Comparison of ENCODE assay signal across 9 cellular contexts in genomic region chr16:67965668-67966548, GRCh38. TPM values are rescaled to one million over a fixed set of nuclear protein-coding genes. Genes with fewer than 3 reads are reported as not detected.
DNase-seq lines count a peak whose midpoint lies in the region; ATAC-seq, FAIRE-seq and TF ChIP-seq lines count a peak whose summit lies in the region.
"Had no signal": no experiment of that assay in that cellular context is flagged by ENCODE, and none has a peak within 500 bp of the region (broad histone marks: within the 10 kb centered on the region; RNA-seq: fewer than 3 reads in every experiment).

No MANE protein-coding gene starts in this region.

- peaks cover 20 to 27% of the 10 kb centered on the region in 2 experiments for H3K36me3 ChIP-seq in HepG2 (replicated peaks in 1 of 2; ENCODE audit: control insufficient read depth in 1 of 2, insufficient read depth in 2 of 2, low read length in 2 of 2)
- peaks cover 0 to 4% (median 0%) of the 10 kb centered on the region in 4 donors for H3K36me3 ChIP-seq in right lobe of liver
- peaks cover 20 to 24% of the 10 kb centered on the region in 2 donors for H3K36me3 ChIP-seq in muscle layer of duodenum (ENCODE audit: control insufficient read depth in 1 of 2, insufficient read depth in 2 of 2, low read length in 2 of 2)
- peaks cover 0 to 20% of the 10 kb centered on the region in 2 donors for H3K36me3 ChIP-seq in vagina

- CTCF ChIA-PET in HepG2 (lab: Yijun Ruan, JAX; ENCODE audit: low intra/inter-chr PET ratio, low total read pairs): no interaction called here

- peak overlapping the region; percentile 92 for H3K4me2 ChIP-seq in HepG2 (ENCODE audit: low read depth, low read length)

- peak overlapping the region; percentile 12 to 67 for H3K27ac Mint-ChIP-seq in effector memory CD8-positive, alpha-beta T cell
- H3K27ac Mint-ChIP-seq: CD8-positive, alpha-beta T cell had no signal

- H3K27ac ChIP-seq in HepG2 (ENCODE audit: extremely low read length, insufficient read depth, low read length) (peak overlapping the region; percentile 75), right lobe of liver (no peak overlapping the region), muscle layer of duodenum (ENCODE audit: low read length) (peak overlapping the region; percentile 95), vagina (peak overlapping the region; percentile 89)

- TF ChIP-seq EP300 in HepG2 (IDR thresholded peaks at IDR 0.05; ENCODE audit: low read depth in 2 of 2, low read length in 2 of 2): no peak
- no peak for TF ChIP-seq EP300 in HepG2 (CRISPR knock-in tag; IDR thresholded peaks at IDR 0.05; ENCODE audit: borderline replicate concordance)

- TF ChIP-seq CTCF in HepG2 (CRISPR knock-in tag; IDR thresholded peaks at IDR 0.05): no peak
- TF ChIP-seq CTCF in right lobe of liver (IDR thresholded peaks at IDR 0.05): no peak
- TF ChIP-seq CTCF in vagina (IDR thresholded peaks at IDR 0.05): no peak
- TF ChIP-seq CTCF in omental fat pad (IDR thresholded peaks at IDR 0.05): no peak

- in situ Hi-C loops in HepG2 (cut with HindIII; ENCODE audit: extremely low pct_ligation_motif_present, low pct_unique_long_range_greater_than_20kb): no loop called here

- H3K4me3 Mint-ChIP-seq in effector memory CD8-positive, alpha-beta T cell: peak overlapping the region; percentile 91 to 92

- no peak overlapping the region for H2AFZ ChIP-seq in HepG2 (ENCODE audit: low read length)

- H3K4me1 ChIP-seq in HepG2 (ENCODE audit: insufficient read depth, low read length) (peaks cover 58% of the 10 kb centered on the region), right lobe of liver (peaks cover 0 to 26% (median 5%) of the 10 kb centered on the region in 4 donors), muscle layer of duodenum (ENCODE audit: control insufficient read depth in 1 of 2, insufficient read depth in 2 of 2, low read length in 2 of 2) (peaks cover 38 to 46% of the 10 kb centered on the region in 2 donors), vagina (peaks cover 80% of the 10 kb centered on the region)

- H3K9me3 Mint-ChIP-seq in effector memory CD8-positive, alpha-beta T cell: no peaks in the 10 kb centered on the region
- H3K9me3 Mint-ChIP-seq: CD8-positive, alpha-beta T cell had no signal

- peaks cover 68% of the 10 kb centered on the region for H3K79me2 ChIP-seq in HepG2 (ENCODE audit: insufficient read depth, low read length)

- DNase-seq in HepG2 (ENCODE audit: low spot score): peak; percentile 39
- DNase-seq in right lobe of liver: no peak
- DNase-seq in effector memory CD8-positive, alpha-beta T cell: no peak
- DNase-seq in vagina (ENCODE audit: extremely low spot score in 2 of 2): no peak
- DNase-seq in NCI-H524 treated with DMSO at 0.1 percent for 48 hours (lab: John Stamatoyannopoulos, UW): no peak
- DNase-seq in omental fat pad (ENCODE audit: low spot score): no peak
- DNase-seq: CD8-positive, alpha-beta T cell had no signal

- no peaks in the 10 kb centered on the region for H3K27me3 Mint-ChIP-seq in effector memory CD8-positive, alpha-beta T cell

- peaks cover 3% of the 10 kb centered on the region for H3K36me3 Mint-ChIP-seq in effector memory CD8-positive, alpha-beta T cell (ENCODE audit: insufficient read depth)

- POLR2A ChIA-PET in HepG2 (lab: Yijun Ruan, JAX): interaction anchor here (0.5 to 12.9 kb wide), 25 partner anchors 9 to 404 kb away, joined by 3 to 226 read pairs (median 5); partner anchors contain the start of genes CTCF, CTRL, DDX28 and DPEP2

- intact Hi-C loops in HepG2 (cut with micrococcal nuclease; ENCODE audit: unreplicated experiment): no loop called here
- intact Hi-C loops in right lobe of liver (cut with DNase I): no loop called here
- intact Hi-C loops in vagina (cut with DNase I): no loop called here

- BruUV-seq in HepG2 (replicated peaks; lab: Mats Ljungman, UMichigan): TSS peak; percentile 64

- TF ChIP-seq RAD21 in HepG2 (CRISPR knock-in tag; IDR thresholded peaks at IDR 0.05): no peak

- TF ChIP-seq POLR2A in HepG2 (IDR thresholded peaks at IDR 0.05; ENCODE audit: insufficient read depth in 1 of 2, low read depth in 2 of 2, low read length in 2 of 2): peak; percentile 18 to 69; a peak in 3 of 4 replicates
- no peak for TF ChIP-seq POLR2A in right lobe of liver (IDR thresholded peaks at IDR 0.05)
- no peak for TF ChIP-seq POLR2A in vagina (IDR thresholded peaks at IDR 0.05)

- peak; percentile 72 for FAIRE-seq in HepG2 (lab: Jason Lieb, UNC)

- H3K4me1 Mint-ChIP-seq in effector memory CD8-positive, alpha-beta T cell (ENCODE audit: low read depth in 2 of 2): peaks cover 19 to 23% of the 10 kb centered on the region in 2 donors

- H3K9me3 ChIP-seq in HepG2 (ENCODE audit: low read length) (no peaks in the 10 kb centered on the region), right lobe of liver (no peaks in the 10 kb centered on the region), muscle layer of duodenum (ENCODE audit: control insufficient read depth in 1 of 2, low read length in 2 of 2) (no peaks in the 10 kb centered on the region), vagina (no peaks in the 10 kb centered on the region)

- ATAC-seq in HepG2: peak; percentile 11
- ATAC-seq in right lobe of liver: no peak
- ATAC-seq in effector memory CD8-positive, alpha-beta T cell (replicated peaks): no peak
- ATAC-seq in GM18909 (IDR thresholded peaks at IDR 0.05; ENCODE audit: poor library complexity, unreplicated experiment): no peak
- no peak for ATAC-seq in omental fat pad (ENCODE audit: low FRiP score)
- ATAC-seq: CD8-positive, alpha-beta T cell had no signal

- peak overlapping the region; percentile 89 to 91 (median 90) for H3K4me3 ChIP-seq in HepG2 (replicated peaks in 1 of 3; ENCODE audit: insufficient read depth in 1 of 3, low read depth in 2 of 3, low read length in 3 of 3)
- H3K4me3 ChIP-seq in right lobe of liver: no peak overlapping the region
- peak overlapping the region; percentile 73 to 94 for H3K4me3 ChIP-seq in muscle layer of duodenum (ENCODE audit: low read depth in 1 of 2, low read length in 2 of 2)
- peak overlapping the region; percentile 81 to 91 for H3K4me3 ChIP-seq in vagina

- 29% methylated on average over 10 of the region's 11 CpGs for WGBS in HepG2 (ENCODE audit: low lambda C conversion rate)
- 73% methylated on average over 3 of the region's 11 CpGs for WGBS in right lobe of liver (ENCODE audit: insufficient coverage, low coverage, low lambda C conversion rate, missing lambda C conversion rate)

- peaks cover 16% of the 10 kb centered on the region for H4K20me1 ChIP-seq in HepG2 (ENCODE audit: insufficient read depth, low read length)

- H3K9ac ChIP-seq in HepG2 (ENCODE audit: insufficient read depth, low read depth, low read length): peak overlapping the region; percentile 97

- no peaks in the 10 kb centered on the region; a peak in 1 of 5 replicates for H3K27me3 ChIP-seq in HepG2 (ENCODE audit: control insufficient read depth in 1 of 2, insufficient read depth in 2 of 2, low read length in 2 of 2)
- no peaks in the 10 kb centered on the region for H3K27me3 ChIP-seq in right lobe of liver
- no peaks in the 10 kb centered on the region for H3K27me3 ChIP-seq in muscle layer of duodenum (ENCODE audit: low read depth, low read length)
- H3K27me3 ChIP-seq in vagina: no peaks in the 10 kb centered on the region

RNA-seq across cellular contexts. Expression of gene SLC12A4, which starts 2.5 kb away (rescaled TPM):
- total RNA-seq in HepG2 (2016; rRNA removed; fragmentation: Illumina TruSeq; extraction: Trizol) (23.1 and 65.1 TPM in 2 replicates), right lobe of liver (10 to 100 TPM; 17.2 to 40.0 (median 21.9) TPM), vagina (43.2 TPM), omental fat pad (10 to 100 TPM; 39.4 to 92.2 (median 70.8) TPM)
- total RNA-seq in HepG2 (2016; cell fraction: cytosol; rRNA removed; fragmentation: Illumina TruSeq; extraction: Trizol; ENCODE audit: low read depth): 26.9 and 34.0 TPM in 2 replicates
- 17.0 and 65.2 TPM in 2 replicates for total RNA-seq in HepG2 (2016; cell fraction: insoluble cytoplasmic fraction; rRNA removed; fragmentation: Illumina TruSeq; extraction: Trizol)
- total RNA-seq in HepG2 (2016; cell fraction: membrane; rRNA removed; fragmentation: Illumina TruSeq; extraction: Trizol): 31.5 and 34.1 TPM in 2 replicates
- 87.0 and 109 TPM in 2 replicates for total RNA-seq in HepG2 (2016; cell fraction: nucleus; rRNA removed; fragmentation: Illumina TruSeq; extraction: Trizol)
- 84.3 and 134 TPM in 2 replicates for polyA plus RNA-seq in HepG2 (2011; rRNA removed)
- 42.1 and 54.3 TPM in 2 replicates for polyA plus RNA-seq in HepG2 (2011; cell fraction: cytosol; rRNA removed)
- 687 and 790 TPM in 2 replicates for polyA plus RNA-seq in HepG2 (2011; cell fraction: nucleus; rRNA removed)
- 66.6 and 79.4 TPM in 2 replicates for polyA plus RNA-seq in HepG2 (2012)
- 9.6 and 12.5 TPM in 2 replicates for polyA plus RNA-seq in HepG2 (2016; cell fraction: cytosol; fragmentation: Illumina TruSeq; extraction: Trizol; ENCODE audit: low read depth)
- 12.0 and 18.1 TPM in 2 replicates for polyA plus RNA-seq in HepG2 (2016; cell fraction: insoluble cytoplasmic fraction; fragmentation: Illumina TruSeq; extraction: Trizol; ENCODE audit: low read depth)
- 17.2 and 19.1 TPM in 2 replicates for polyA plus RNA-seq in HepG2 (2016; cell fraction: membrane; fragmentation: Illumina TruSeq; extraction: Trizol; ENCODE audit: low read depth)
- polyA plus RNA-seq in HepG2 (2016; cell fraction: nucleus; fragmentation: Illumina TruSeq; extraction: Trizol; ENCODE audit: insufficient read depth, low read depth): 253 and 270 TPM in 2 replicates
- polyA minus RNA-seq in HepG2 (2011; rRNA and poly(A)+ RNA removed; ENCODE audit: low replicate concordance): 74.6 and 238 TPM in 2 replicates
- 48.3 and 54.6 TPM in 2 replicates for polyA minus RNA-seq in HepG2 (2011; cell fraction: cytosol; rRNA and poly(A)+ RNA removed)
- 152 and 193 TPM in 2 replicates for polyA minus RNA-seq in HepG2 (2011; cell fraction: nucleus; rRNA and poly(A)+ RNA removed)

RNA-seq across cellular contexts. Expression of gene DPEP3, which starts 14.4 kb away (rescaled TPM):
- total RNA-seq in HepG2 (2016; rRNA removed; fragmentation: Illumina TruSeq; extraction: Trizol) (not detected in 2 replicates), right lobe of liver (under 1 TPM in 1 of 6 experiments, not detected in 5; 0.10 TPM), vagina (not detected), omental fat pad (under 1 TPM in 2 of 4 donors, not detected in 2; 0.24 to 0.63 TPM)
- total RNA-seq in HepG2 (2016; cell fraction: cytosol; rRNA removed; fragmentation: Illumina TruSeq; extraction: Trizol; ENCODE audit: low read depth): not detected in 2 replicates
- total RNA-seq in HepG2 (2016; cell fraction: insoluble cytoplasmic fraction; rRNA removed; fragmentation: Illumina TruSeq; extraction: Trizol): not detected in 2 replicates
- not detected in 2 replicates for total RNA-seq in HepG2 (2016; cell fraction: membrane; rRNA removed; fragmentation: Illumina TruSeq; extraction: Trizol)
- total RNA-seq in HepG2 (2016; cell fraction: nucleus; rRNA removed; fragmentation: Illumina TruSeq; extraction: Trizol): not detected in 2 replicates
- not detected in 2 replicates for polyA plus RNA-seq in HepG2 (2011; rRNA removed)
- not detected in 2 replicates for polyA plus RNA-seq in HepG2 (2011; cell fraction: cytosol; rRNA removed)
- polyA plus RNA-seq in HepG2 (2011; cell fraction: nucleus; rRNA removed): not detected in 2 replicates
- not detected in 2 replicates for polyA plus RNA-seq in HepG2 (2012)
- polyA plus RNA-seq in HepG2 (2016; cell fraction: cytosol; fragmentation: Illumina TruSeq; extraction: Trizol; ENCODE audit: low read depth): not detected in 2 replicates
- not detected in 2 replicates for polyA plus RNA-seq in HepG2 (2016; cell fraction: insoluble cytoplasmic fraction; fragmentation: Illumina TruSeq; extraction: Trizol; ENCODE audit: low read depth)
- not detected in 2 replicates for polyA plus RNA-seq in HepG2 (2016; cell fraction: membrane; fragmentation: Illumina TruSeq; extraction: Trizol; ENCODE audit: low read depth)
- not detected in 2 replicates for polyA plus RNA-seq in HepG2 (2016; cell fraction: nucleus; fragmentation: Illumina TruSeq; extraction: Trizol; ENCODE audit: insufficient read depth, low read depth)
- not detected in 2 replicates for polyA minus RNA-seq in HepG2 (2011; rRNA and poly(A)+ RNA removed; ENCODE audit: low replicate concordance)
- polyA minus RNA-seq in HepG2 (2011; cell fraction: cytosol; rRNA and poly(A)+ RNA removed): not detected in 2 replicates
- not detected in 2 replicates for polyA minus RNA-seq in HepG2 (2011; cell fraction: nucleus; rRNA and poly(A)+ RNA removed)

RNA-seq across cellular contexts. Expression of gene LCAT, which starts 22.0 kb away (rescaled TPM):
- total RNA-seq in HepG2 (2016; rRNA removed; fragmentation: Illumina TruSeq; extraction: Trizol): 13.2 and 36.1 TPM in 2 replicates
- 21.4 and 35.2 TPM in 2 replicates for total RNA-seq in HepG2 (2016; cell fraction: cytosol; rRNA removed; fragmentation: Illumina TruSeq; extraction: Trizol; ENCODE audit: low read depth)
- total RNA-seq in HepG2 (2016; cell fraction: insoluble cytoplasmic fraction; rRNA removed; fragmentation: Illumina TruSeq; extraction: Trizol): 15.3 and 43.4 TPM in 2 replicates
- 28.1 and 30.3 TPM in 2 replicates for total RNA-seq in HepG2 (2016; cell fraction: membrane; rRNA removed; fragmentation: Illumina TruSeq; extraction: Trizol)
- 38.4 and 54.9 TPM in 2 replicates for total RNA-seq in HepG2 (2016; cell fraction: nucleus; rRNA removed; fragmentation: Illumina TruSeq; extraction: Trizol)
- 38.9 and 46.0 TPM in 2 replicates for polyA plus RNA-seq in HepG2 (2011; rRNA removed)
- polyA plus RNA-seq in HepG2 (2011; cell fraction: cytosol; rRNA removed): 19.5 and 23.4 TPM in 2 replicates
- polyA plus RNA-seq in HepG2 (2011; cell fraction: nucleus; rRNA removed): 217 and 291 TPM in 2 replicates
- 56.2 and 59.4 TPM in 2 replicates for polyA plus RNA-seq in HepG2 (2012)
- polyA plus RNA-seq in HepG2 (2016; cell fraction: cytosol; fragmentation: Illumina TruSeq; extraction: Trizol; ENCODE audit: low read depth): 28.0 and 29.1 TPM in 2 replicates
- polyA plus RNA-seq in HepG2 (2016; cell fraction: insoluble cytoplasmic fraction; fragmentation: Illumina TruSeq; extraction: Trizol; ENCODE audit: low read depth): 16.8 and 22.2 TPM in 2 replicates
- 27.6 and 33.3 TPM in 2 replicates for polyA plus RNA-seq in HepG2 (2016; cell fraction: membrane; fragmentation: Illumina TruSeq; extraction: Trizol; ENCODE audit: low read depth)
- polyA plus RNA-seq in HepG2 (2016; cell fraction: nucleus; fragmentation: Illumina TruSeq; extraction: Trizol; ENCODE audit: insufficient read depth, low read depth): 213 and 231 TPM in 2 replicates
- polyA minus RNA-seq in HepG2 (2011; rRNA and poly(A)+ RNA removed; ENCODE audit: low replicate concordance): 3.9 and 39.1 TPM in 2 replicates
- 12.8 and 12.9 TPM in 2 replicates for polyA minus RNA-seq in HepG2 (2011; cell fraction: cytosol; rRNA and poly(A)+ RNA removed)
- polyA minus RNA-seq in HepG2 (2011; cell fraction: nucleus; rRNA and poly(A)+ RNA removed): 24.2 and 31.6 TPM in 2 replicates
- total RNA-seq in right lobe of liver: 100 to 1,000 TPM in 4 of 6 experiments, 10 to 100 TPM in 2; 29.4 to 207 (median 137) TPM
- total RNA-seq in vagina: 33.4 TPM
- 10 to 100 TPM in 3 of 4 donors, 1 to 10 TPM in 1; 7.7 to 52.2 (median 13.0) TPM for total RNA-seq in omental fat pad

RNA-seq across cellular contexts. Expression of gene PSMB10, which starts 29.3 kb away (rescaled TPM):
- 65.9 and 71.3 TPM in 2 replicates for total RNA-seq in HepG2 (2016; rRNA removed; fragmentation: Illumina TruSeq; extraction: Trizol)
- 135 and 146 TPM in 2 replicates for total RNA-seq in HepG2 (2016; cell fraction: cytosol; rRNA removed; fragmentation: Illumina TruSeq; extraction: Trizol; ENCODE audit: low read depth)
- total RNA-seq in HepG2 (2016; cell fraction: insoluble cytoplasmic fraction; rRNA removed; fragmentation: Illumina TruSeq; extraction: Trizol): 68.9 and 72.1 TPM in 2 replicates
- 107 and 122 TPM in 2 replicates for total RNA-seq in HepG2 (2016; cell fraction: membrane; rRNA removed; fragmentation: Illumina TruSeq; extraction: Trizol)
- total RNA-seq in HepG2 (2016; cell fraction: nucleus; rRNA removed; fragmentation: Illumina TruSeq; extraction: Trizol): 28.4 and 28.5 TPM in 2 replicates
- 12.7 and 17.8 TPM in 2 replicates for polyA plus RNA-seq in HepG2 (2011; rRNA removed)
- 15.3 and 32.0 TPM in 2 replicates for polyA plus RNA-seq in HepG2 (2011; cell fraction: cytosol; rRNA removed)
- 23.8 and 27.0 TPM in 2 replicates for polyA plus RNA-seq in HepG2 (2011; cell fraction: nucleus; rRNA removed)
- 20.6 and 20.8 TPM in 2 replicates for polyA plus RNA-seq in HepG2 (2012)
- 128 and 158 TPM in 2 replicates for polyA plus RNA-seq in HepG2 (2016; cell fraction: cytosol; fragmentation: Illumina TruSeq; extraction: Trizol; ENCODE audit: low read depth)
- 65.0 and 66.8 TPM in 2 replicates for polyA plus RNA-seq in HepG2 (2016; cell fraction: insoluble cytoplasmic fraction; fragmentation: Illumina TruSeq; extraction: Trizol; ENCODE audit: low read depth)
- polyA plus RNA-seq in HepG2 (2016; cell fraction: membrane; fragmentation: Illumina TruSeq; extraction: Trizol; ENCODE audit: low read depth): 86.7 and 90.6 TPM in 2 replicates
- polyA plus RNA-seq in HepG2 (2016; cell fraction: nucleus; fragmentation: Illumina TruSeq; extraction: Trizol; ENCODE audit: insufficient read depth, low read depth): 32.5 and 33.1 TPM in 2 replicates
- 16.1 and 17.6 TPM in 2 replicates for polyA minus RNA-seq in HepG2 (2011; rRNA and poly(A)+ RNA removed; ENCODE audit: low replicate concordance)
- 5.4 and 12.7 TPM in 2 replicates for polyA minus RNA-seq in HepG2 (2011; cell fraction: cytosol; rRNA and poly(A)+ RNA removed)
- 7.2 and 9.8 TPM in 2 replicates for polyA minus RNA-seq in HepG2 (2011; cell fraction: nucleus; rRNA and poly(A)+ RNA removed)
- 10 to 100 TPM; 19.0 to 39.6 (median 22.7) TPM for total RNA-seq in right lobe of liver
- total RNA-seq in vagina: 45.2 TPM
- 10 to 100 TPM; 29.9 to 53.0 (median 45.3) TPM for total RNA-seq in omental fat pad

RNA-seq across cellular contexts. Expression of gene DPEP2, which starts 33.4 kb away (rescaled TPM):
- total RNA-seq in HepG2 (2016; rRNA removed; fragmentation: Illumina TruSeq; extraction: Trizol): not detected in 2 replicates
- total RNA-seq in HepG2 (2016; cell fraction: cytosol; rRNA removed; fragmentation: Illumina TruSeq; extraction: Trizol; ENCODE audit: low read depth): not detected in 2 replicates
- not detected in 2 replicates for total RNA-seq in HepG2 (2016; cell fraction: insoluble cytoplasmic fraction; rRNA removed; fragmentation: Illumina TruSeq; extraction: Trizol)
- not detected in 2 replicates for total RNA-seq in HepG2 (2016; cell fraction: membrane; rRNA removed; fragmentation: Illumina TruSeq; extraction: Trizol)
- total RNA-seq in HepG2 (2016; cell fraction: nucleus; rRNA removed; fragmentation: Illumina TruSeq; extraction: Trizol): not detected in 2 replicates
- 0.18 and 0.26 TPM in 2 replicates for polyA plus RNA-seq in HepG2 (2011; rRNA removed)
- polyA plus RNA-seq in HepG2 (2011; cell fraction: cytosol; rRNA removed): 0.08 and 0.27 TPM in 2 replicates
- 0.38 and 0.45 TPM in 2 replicates for polyA plus RNA-seq in HepG2 (2011; cell fraction: nucleus; rRNA removed)
- polyA plus RNA-seq in HepG2 (2012): 0.73 TPM in 1 of 2 replicates, not detected in the other
- polyA plus RNA-seq in HepG2 (2016; cell fraction: cytosol; fragmentation: Illumina TruSeq; extraction: Trizol; ENCODE audit: low read depth): not detected in 2 replicates
- polyA plus RNA-seq in HepG2 (2016; cell fraction: insoluble cytoplasmic fraction; fragmentation: Illumina TruSeq; extraction: Trizol; ENCODE audit: low read depth): not detected in 2 replicates
- polyA plus RNA-seq in HepG2 (2016; cell fraction: membrane; fragmentation: Illumina TruSeq; extraction: Trizol; ENCODE audit: low read depth): not detected in 2 replicates
- polyA plus RNA-seq in HepG2 (2016; cell fraction: nucleus; fragmentation: Illumina TruSeq; extraction: Trizol; ENCODE audit: insufficient read depth, low read depth): not detected in 2 replicates
- polyA minus RNA-seq in HepG2 (2011; rRNA and poly(A)+ RNA removed; ENCODE audit: low replicate concordance): 0.21 and 0.80 TPM in 2 replicates
- 0.53 TPM in 1 of 2 replicates, not detected in the other for polyA minus RNA-seq in HepG2 (2011; cell fraction: cytosol; rRNA and poly(A)+ RNA removed)
- polyA minus RNA-seq in HepG2 (2011; cell fraction: nucleus; rRNA and poly(A)+ RNA removed): 0.26 TPM in 1 of 2 replicates, not detected in the other
- 1 to 10 TPM in 5 of 6 experiments, under 1 TPM in 1; 0.93 to 2.3 (median 1.6) TPM for total RNA-seq in right lobe of liver
- total RNA-seq in vagina: 2.0 TPM
- 1 to 10 TPM; 4.0 to 8.7 (median 4.8) TPM for total RNA-seq in omental fat pad

Comparison
In these comparisons a context has a peak if more than half of its experiments do, and no peak if none do; other contexts are left out.
1. H3K27ac ChIP-seq: peak in HepG2 (single experiment), muscle layer of duodenum (single experiment) and vagina (single experiment); none in right lobe of liver (0 of 3).
2. H3K4me3 ChIP-seq: peak in HepG2 (3 of 3), muscle layer of duodenum (2 of 2) and vagina (2 of 2); none in right lobe of liver (0 of 3).
3. POLR2A ChIP-seq: peak in HepG2 (2 of 2); none in right lobe of liver (single experiment) and vagina (0 of 2).